In genomic region chr13:65613004-65613403, GRCh38 we compare ENCODE assay signal across 18 cellular contexts.
DNase-seq lines count a peak whose midpoint lies in the region; ATAC-seq and TF ChIP-seq lines count a peak whose summit lies in the region.
"Had no signal": no experiment of that assay in that cellular context is flagged by ENCODE, and none has a peak within 500 bp of the region (broad histone marks: within the 10 kb centered on the region; RNA-seq: fewer than 3 reads in every experiment).

No MANE protein-coding gene starts in this region.

- no peak overlapping the region for H3K27ac ChIP-seq in testis
- H3K27ac ChIP-seq: RWPE1, suprapubic skin had no signal

- intact Hi-C loops in activated CD8-positive, alpha-beta T cell treated with anti-CD3 and anti-CD28 coated beads for 36 hours (cut with micrococcal nuclease) = no loop called here
- intact Hi-C loops in testis (cut with DNase I; ENCODE audit: low total_unique reads) = no loop called here

- no peak overlapping the region for H3K4me3 Mint-ChIP-seq in activated CD8-positive, alpha-beta T cell treated with anti-CD3 and anti-CD28 coated beads for 36 hours
- H3K4me3 Mint-ChIP-seq in activated CD8-positive, alpha-beta T cell treated with anti-CD3 and anti-CD28 coated beads, Interleukin-2, amount 10 ng/mL, durations not matched to agents 7 days and 5 days = no peak overlapping the region
- H3K4me3 Mint-ChIP-seq in type B pancreatic cell = no peak overlapping the region
- H3K4me3 Mint-ChIP-seq: IgD-negative memory B cell, mesothelial cell of epicardium had no signal

- peaks cover 16% of the 10 kb centered on the region for H3K9me3 Mint-ChIP-seq in activated CD8-positive, alpha-beta T cell treated with anti-CD3 and anti-CD28 coated beads for 36 hours
- peaks cover 6% of the 10 kb centered on the region for H3K9me3 Mint-ChIP-seq in activated CD8-positive, alpha-beta T cell treated with anti-CD3 and anti-CD28 coated beads, Interleukin-2, amount 10 ng/mL, durations not matched to agents 7 days and 5 days (ENCODE audit: insufficient read depth)
- no peaks in the 10 kb centered on the region for H3K9me3 Mint-ChIP-seq in type B pancreatic cell

- no peaks in the 10 kb centered on the region for H3K4me1 Mint-ChIP-seq in activated CD8-positive, alpha-beta T cell treated with anti-CD3 and anti-CD28 coated beads for 36 hours (ENCODE audit: low read depth)
- no peaks in the 10 kb centered on the region for H3K4me1 Mint-ChIP-seq in activated CD8-positive, alpha-beta T cell treated with anti-CD3 and anti-CD28 coated beads, Interleukin-2, amount 10 ng/mL, durations not matched to agents 7 days and 5 days (ENCODE audit: low read depth)
- no peaks in the 10 kb centered on the region for H3K4me1 Mint-ChIP-seq in type B pancreatic cell (ENCODE audit: unreplicated experiment)
- H3K4me1 Mint-ChIP-seq: IgD-negative memory B cell had no signal

- no peaks in the 10 kb centered on the region for H3K36me3 ChIP-seq in testis (ENCODE audit: low read depth, missing control alignments)
- H3K36me3 ChIP-seq: suprapubic skin had no signal

- ATAC-seq in activated CD8-positive, alpha-beta T cell treated with anti-CD3 and anti-CD28 coated beads for 36 hours = no peak
- ATAC-seq in activated CD8-positive, alpha-beta T cell treated with anti-CD3 and anti-CD28 coated beads, Interleukin-2, amount 10 ng/mL, durations not matched to agents 7 days and 5 days = no peak
- no peak for ATAC-seq in GM18519 (IDR thresholded peaks at IDR 0.05; ENCODE audit: low FRiP score, unreplicated experiment)
- ATAC-seq: right cardiac atrium had no signal

- DNase-seq in activated CD8-positive, alpha-beta T cell treated with anti-CD3 and anti-CD28 coated beads for 36 hours = no peak
- DNase-seq in activated CD8-positive, alpha-beta T cell treated with anti-CD3 and anti-CD28 coated beads, Interleukin-2, amount 10 ng/mL, durations not matched to agents 7 days and 5 days = no peak
- DNase-seq in KBM-7 (peak; percentile 3), cardiac fibroblast (ENCODE audit: low read depth in 2 of 2) (no peak), type B pancreatic cell (ENCODE audit: extremely low spot score, unreplicated experiment) (no peak), mucosa of gallbladder (ENCODE audit: low spot score) (no peak), testis (no peak)
- DNase-seq: amygdala; DMS79; effector CD8-positive, alpha-beta T cell; hypothalamus; NCI-H2081 treated with DMSO at 0.1 percent for 48 hours had no signal

- CTCF ChIA-PET in activated CD8-positive, alpha-beta T cell treated with anti-CD3 and anti-CD28 coated beads for 36 hours (lab: Charles Lee) = no interaction called here
- CTCF ChIA-PET in activated CD8-positive, alpha-beta T cell treated with anti-CD3 and anti-CD28 coated beads, Interleukin-2, amount 10 ng/mL, durations not matched to agents 7 days and 5 days (lab: Charles Lee) = no interaction called here

- 63 to 64% methylated on average over 2 of the region's 2 CpGs for WGBS in testis, 2 donors

- no peaks in the 10 kb centered on the region for H3K27me3 ChIP-seq in testis
- H3K27me3 ChIP-seq: suprapubic skin had no signal

- no peaks in the 10 kb centered on the region for H3K4me1 ChIP-seq in testis
- H3K4me1 ChIP-seq: suprapubic skin had no signal

- no peak overlapping the region for H3K27ac Mint-ChIP-seq in activated CD8-positive, alpha-beta T cell treated with anti-CD3 and anti-CD28 coated beads for 36 hours
- no peak overlapping the region for H3K27ac Mint-ChIP-seq in activated CD8-positive, alpha-beta T cell treated with anti-CD3 and anti-CD28 coated beads, Interleukin-2, amount 10 ng/mL, durations not matched to agents 7 days and 5 days
- H3K27ac Mint-ChIP-seq in type B pancreatic cell = no peak overlapping the region
- H3K27ac Mint-ChIP-seq: IgD-negative memory B cell, mesothelial cell of epicardium had no signal

- no peak for TF ChIP-seq POLR2A in testis (IDR thresholded peaks at IDR 0.05)

- H3K9me3 ChIP-seq in testis = no peaks in the 10 kb centered on the region
- H3K9me3 ChIP-seq: suprapubic skin had no signal

- no peaks in the 10 kb centered on the region for H3K36me3 Mint-ChIP-seq in activated CD8-positive, alpha-beta T cell treated with anti-CD3 and anti-CD28 coated beads for 36 hours (ENCODE audit: low read depth)
- H3K36me3 Mint-ChIP-seq in activated CD8-positive, alpha-beta T cell treated with anti-CD3 and anti-CD28 coated beads, Interleukin-2, amount 10 ng/mL, durations not matched to agents 7 days and 5 days (ENCODE audit: low read depth) = no peaks in the 10 kb centered on the region
- no peaks in the 10 kb centered on the region for H3K36me3 Mint-ChIP-seq in type B pancreatic cell
- H3K36me3 Mint-ChIP-seq: IgD-negative memory B cell had no signal

- POLR2A ChIA-PET in activated CD8-positive, alpha-beta T cell treated with anti-CD3 and anti-CD28 coated beads for 36 hours (lab: Charles Lee) = no interaction called here
- POLR2A ChIA-PET in activated CD8-positive, alpha-beta T cell treated with anti-CD3 and anti-CD28 coated beads, Interleukin-2, amount 10 ng/mL, durations not matched to agents 7 days and 5 days (lab: Charles Lee) = no interaction called here

- peak; percentile 34 for TF ChIP-seq CTCF in activated CD8-positive, alpha-beta T cell treated with anti-CD3 and anti-CD28 coated beads for 36 hours (IDR thresholded peaks at IDR 0.05)
- TF ChIP-seq CTCF in cardiac fibroblast (IDR thresholded peaks at IDR 0.05; ENCODE audit: low read depth, low read length) = peak; percentile 29
- peak; percentile 44 for TF ChIP-seq CTCF in type B pancreatic cell (conservative IDR thresholded peaks at IDR 0.05)
- no peak for TF ChIP-seq CTCF in testis (IDR thresholded peaks at IDR 0.05)

- H3K4me3 ChIP-seq in cardiac fibroblast (replicated peaks in 1 of 2; ENCODE audit: low read depth in 2 of 2, low read length in 2 of 2) (no peak overlapping the region), testis (no peak overlapping the region)
- H3K4me3 ChIP-seq: suprapubic skin had no signal

- in situ Hi-C loops in KBM-7 (cut with MboI; ENCODE audit: low pct_unique_long_range_greater_than_20kb, low sequenced_read_pairs) = no loop called here

- no peaks in the 10 kb centered on the region for H3K27me3 Mint-ChIP-seq in activated CD8-positive, alpha-beta T cell treated with anti-CD3 and anti-CD28 coated beads for 36 hours
- H3K27me3 Mint-ChIP-seq in activated CD8-positive, alpha-beta T cell treated with anti-CD3 and anti-CD28 coated beads, Interleukin-2, amount 10 ng/mL, durations not matched to agents 7 days and 5 days (ENCODE audit: low read depth) = no peaks in the 10 kb centered on the region
- no peaks in the 10 kb centered on the region for H3K27me3 Mint-ChIP-seq in type B pancreatic cell
- H3K27me3 Mint-ChIP-seq: IgD-negative memory B cell had no signal

Comparison
In these comparisons a context has a peak if more than half of its experiments do, and no peak if none do; other contexts are left out.
1. CTCF ChIP-seq: peak in activated CD8-positive, alpha-beta T cell treated with anti-CD3 and anti-CD28 coated beads for 36 hours (single experiment), cardiac fibroblast (single experiment) and type B pancreatic cell (single experiment); none in testis (0 of 3).